ENCODE assay signal across 14 cellular contexts in genomic region chr19:49120868-49121267, GRCh38. TPM values are rescaled to one million over a fixed set of nuclear protein-coding genes. Genes with fewer than 3 reads are reported as not detected.
DNase-seq lines count a peak whose midpoint lies in the region; ATAC-seq and TF ChIP-seq lines count a peak whose summit lies in the region.
"Had no signal": no experiment of that assay in that cellular context is flagged by ENCODE, and none has a peak within 500 bp of the region (broad histone marks: within the 10 kb centered on the region; RNA-seq: fewer than 3 reads in every experiment).

No MANE protein-coding gene starts in this region.

- no peaks in the 10 kb centered on the region for H3K27me3 Mint-ChIP-seq in MCF 10A (ENCODE audit: insufficient read depth, unreplicated experiment)
- peaks cover 7% of the 10 kb centered on the region for H3K27me3 Mint-ChIP-seq in activated B cell treated with CpG ODN at 0.5 μM for 24 hours
- peaks cover 27% of the 10 kb centered on the region for H3K27me3 Mint-ChIP-seq in type B pancreatic cell

- no TSS peak for BruUV-seq in MCF 10A (replicated peaks; lab: Mats Ljungman, UMichigan)

- TF ChIP-seq POLR2A in breast epithelium (IDR thresholded peaks at IDR 0.05) (no peak), sigmoid colon (IDR thresholded peaks at IDR 0.05) (no peak), right lobe of liver (IDR thresholded peaks at IDR 0.05) (no peak)

- H3K4me3 Mint-ChIP-seq in MCF 10A (ENCODE audit: unreplicated experiment), result peak overlapping the region; percentile 83
- H3K4me3 Mint-ChIP-seq in activated B cell treated with CpG ODN at 0.5 μM for 24 hours, result peak overlapping the region; percentile 71
- H3K4me3 Mint-ChIP-seq in type B pancreatic cell, result peak overlapping the region; percentile 84

- no peak overlapping the region for H3K9ac ChIP-seq in iPS-15b (ENCODE audit: low read depth, low read length)

- H3K27ac ChIP-seq in breast epithelium (no peak overlapping the region), sigmoid colon (no peak overlapping the region), right lobe of liver (no peak overlapping the region)
- H3K27ac ChIP-seq: heart left ventricle, upper lobe of right lung had no signal

- TF ChIP-seq EP300 in sigmoid colon (IDR thresholded peaks at IDR 0.05), result no peak

- H3K36me3 ChIP-seq in breast epithelium, result no peaks in the 10 kb centered on the region
- no peaks in the 10 kb centered on the region for H3K36me3 ChIP-seq in iPS-15b (ENCODE audit: control insufficient read depth, insufficient read depth, low read length)
- no peaks in the 10 kb centered on the region for H3K36me3 ChIP-seq in sigmoid colon
- H3K36me3 ChIP-seq in right lobe of liver, result no peaks in the 10 kb centered on the region
- H3K36me3 ChIP-seq: heart left ventricle, upper lobe of right lung had no signal

- H3K4me1 Mint-ChIP-seq in MCF 10A (ENCODE audit: insufficient read depth, unreplicated experiment) (peaks cover 31% of the 10 kb centered on the region), activated B cell treated with CpG ODN at 0.5 μM for 24 hours (peaks cover 36% of the 10 kb centered on the region), type B pancreatic cell (ENCODE audit: unreplicated experiment) (peaks cover 15% of the 10 kb centered on the region)

- no peaks in the 10 kb centered on the region for H3K9me3 Mint-ChIP-seq in MCF 10A (ENCODE audit: unreplicated experiment)
- H3K9me3 Mint-ChIP-seq in activated B cell treated with CpG ODN at 0.5 μM for 24 hours, result no peaks in the 10 kb centered on the region
- no peaks in the 10 kb centered on the region for H3K9me3 Mint-ChIP-seq in type B pancreatic cell

- H3K36me3 Mint-ChIP-seq in MCF 10A (ENCODE audit: insufficient read depth, unreplicated experiment) (peaks cover 25% of the 10 kb centered on the region), activated B cell treated with CpG ODN at 0.5 μM for 24 hours (ENCODE audit: low read depth) (no peaks in the 10 kb centered on the region), type B pancreatic cell (no peaks in the 10 kb centered on the region)

- intact Hi-C loops in MCF 10A (cut with micrococcal nuclease), result no loop called here
- intact Hi-C loops in breast epithelium (cut with DNase I; ENCODE audit: low total_unique reads), result no loop called here
- intact Hi-C loops in activated B cell treated with CpG ODN at 0.5 μM for 24 hours (cut with micrococcal nuclease), result no loop called here
- intact Hi-C loops in sigmoid colon (cut with DNase I), result no loop called here
- intact Hi-C loops in right lobe of liver (cut with DNase I), result no loop called here

- TF ChIP-seq CTCF in MCF 10A (IDR thresholded peaks at IDR 0.05; ENCODE audit: unreplicated experiment), result no peak
- TF ChIP-seq CTCF in breast epithelium (IDR thresholded peaks at IDR 0.05), result no peak
- no peak for TF ChIP-seq CTCF in activated B cell treated with CpG ODN at 0.5 μM for 24 hours (IDR thresholded peaks at IDR 0.05)
- TF ChIP-seq CTCF in type B pancreatic cell (conservative IDR thresholded peaks at IDR 0.05), result no peak
- no peak for TF ChIP-seq CTCF in sigmoid colon (IDR thresholded peaks at IDR 0.05)
- TF ChIP-seq CTCF in right lobe of liver (IDR thresholded peaks at IDR 0.05), result no peak

- H3K4me1 ChIP-seq in breast epithelium (peaks cover 0 to 12% of the 10 kb centered on the region in 2 donors), iPS-15b (ENCODE audit: control insufficient read depth, insufficient read depth, low read length) (peaks cover 2% of the 10 kb centered on the region), sigmoid colon (peaks cover 0 to 31% (median 26%) of the 10 kb centered on the region in 4 donors), right lobe of liver (peaks cover 0 to 19% (median 8%) of the 10 kb centered on the region in 4 donors)

- ATAC-seq in activated B cell treated with CpG ODN at 0.5 μM for 24 hours (ENCODE audit: low read depth) (no peak), right lobe of liver (no peak)
- ATAC-seq: heart left ventricle, upper lobe of right lung had no signal

- H3K9me3 ChIP-seq in breast epithelium (no peaks in the 10 kb centered on the region), iPS-15b (ENCODE audit: control insufficient read depth, insufficient read depth, low read length) (no peaks in the 10 kb centered on the region), sigmoid colon (no peaks in the 10 kb centered on the region), right lobe of liver (no peaks in the 10 kb centered on the region)
- H3K9me3 ChIP-seq: heart left ventricle, upper lobe of right lung had no signal

- H3K4me3 ChIP-seq in breast epithelium, result no peak overlapping the region
- peak overlapping the region; percentile 58 for H3K4me3 ChIP-seq in iPS-15b (ENCODE audit: low read depth, low read length)
- no peak overlapping the region for H3K4me3 ChIP-seq in sigmoid colon
- no peak overlapping the region for H3K4me3 ChIP-seq in right lobe of liver
- H3K4me3 ChIP-seq: upper lobe of right lung had no signal

- WGBS in sigmoid colon, 2 donors, result 90 to 96% methylated on average over 2 of the region's 2 CpGs
- WGBS in right lobe of liver (ENCODE audit: insufficient coverage, low coverage, low lambda C conversion rate, missing lambda C conversion rate), result 100% methylated on average over 2 of the region's 2 CpGs

- H3K27ac Mint-ChIP-seq in MCF 10A (ENCODE audit: low read depth, unreplicated experiment), result no peak overlapping the region
- peak overlapping the region; percentile 9 for H3K27ac Mint-ChIP-seq in activated B cell treated with CpG ODN at 0.5 μM for 24 hours
- peak overlapping the region; percentile 70 for H3K27ac Mint-ChIP-seq in type B pancreatic cell

- H3K27me3 ChIP-seq in breast epithelium, result no peaks in the 10 kb centered on the region
- H3K27me3 ChIP-seq in iPS-15b (ENCODE audit: control insufficient read depth, insufficient read depth, low read length), result peaks cover 19% of the 10 kb centered on the region
- no peaks in the 10 kb centered on the region for H3K27me3 ChIP-seq in sigmoid colon
- H3K27me3 ChIP-seq in right lobe of liver, result no peaks in the 10 kb centered on the region
- H3K27me3 ChIP-seq: upper lobe of right lung had no signal

- POLR2A ChIA-PET in MCF 10A (lab: Yijun Ruan, JAX), result interaction anchor here (0.7 to 2.2 kb wide), 4 partner anchors 18 to 152 kb away, joined by 3 to 8 read pairs (median 3); no protein-coding TSS in a partner anchor
- POLR2A ChIA-PET in activated B cell treated with CpG ODN at 0.5 μM for 24 hours (lab: Charles Lee), result interaction anchor here (0.9 kb wide), 1 partner anchor 25 kb away, joined by 3 read pairs; no protein-coding TSS in a partner anchor

- CTCF ChIA-PET in MCF 10A (lab: Yijun Ruan, JAX) (interaction anchor here (0.6 to 2.6 kb wide), 7 partner anchors 14 to 161 kb away, joined by 3 to 10 read pairs (median 4); no protein-coding TSS in a partner anchor), activated B cell treated with CpG ODN at 0.5 μM for 24 hours (lab: Charles Lee) (interaction anchor here (1.5 kb wide), 1 partner anchor 23 kb away, joined by 3 read pairs; no protein-coding TSS in a partner anchor)

- DNase-seq in MCF 10A (ENCODE audit: unreplicated experiment), result no peak
- no peak for DNase-seq in breast epithelium (ENCODE audit: low spot score in 2 of 2)
- no peak for DNase-seq in activated B cell treated with CpG ODN at 0.5 μM for 24 hours
- DNase-seq in type B pancreatic cell (ENCODE audit: extremely low spot score, unreplicated experiment), result no peak
- no peak for DNase-seq in sigmoid colon
- no peak for DNase-seq in right lobe of liver
- no peak for DNase-seq in OCI-M1 (lab: John Stamatoyannopoulos, UW)
- DNase-seq: heart left ventricle; kidney glomerular epithelial cell; MV-4-11; stimulated activated CD4-positive, alpha-beta T cell treated with anti-CD3 and anti-CD28 coated beads, Interleukin-2, amount 100 ng/mL, for 24 hours; stimulated activated CD8-positive, alpha-beta memory T cell treated with anti-CD3 and anti-CD28 coated beads, Interleukin-4, amount 100 ng/mL, for 48 hours; upper lobe of right lung had no signal

RNA-seq across cellular contexts. Expression of gene PPFIA3, which starts 1.5 kb away (rescaled TPM):
- total RNA-seq in MCF 10A (2022), result 6.7 and 8.0 TPM in 2 replicates
- total RNA-seq in breast epithelium, result 1 to 10 TPM; 3.4 to 6.2 (median 3.4) TPM
- total RNA-seq in activated B cell treated with CpG ODN at 0.5 μM for 24 hours, result 1.2 and 3.6 TPM in 2 replicates
- total RNA-seq in type B pancreatic cell (ENCODE audit: low replicate concordance), result 15.2 and 17.8 TPM in 2 replicates
- total RNA-seq in sigmoid colon, result 1 to 10 TPM; 2.0 to 3.9 (median 3.1) TPM
- polyA plus RNA-seq in sigmoid colon, result 10 to 100 TPM; 18.6 to 35.3 (median 21.3) TPM
- 1 to 10 TPM; 1.8 to 6.6 (median 3.1) TPM for total RNA-seq in right lobe of liver

RNA-seq across cellular contexts. Expression of gene C19orf73, which starts 1.9 kb away (rescaled TPM):
- total RNA-seq in MCF 10A (2022), result 2.4 and 3.2 TPM in 2 replicates
- 1 to 10 TPM; 3.8 to 5.7 (median 4.6) TPM for total RNA-seq in breast epithelium
- total RNA-seq in activated B cell treated with CpG ODN at 0.5 μM for 24 hours, result 0.98 and 1.0 TPM in 2 replicates
- total RNA-seq in type B pancreatic cell (ENCODE audit: low replicate concordance), result 2.3 and 2.6 TPM in 2 replicates
- total RNA-seq in sigmoid colon, result 1 to 10 TPM in 3 of 4 donors, not detected in 1; 1.6 to 2.1 (median 1.8) TPM
- polyA plus RNA-seq in sigmoid colon, result 1 to 10 TPM; 2.4 to 5.1 (median 3.3) TPM
- total RNA-seq in right lobe of liver, result 1 to 10 TPM in 5 of 6 experiments, under 1 TPM in 1; 0.73 to 8.1 (median 1.5) TPM

RNA-seq across cellular contexts. Expression of gene LIN7B, which starts 6.7 kb away (rescaled TPM):
- total RNA-seq in MCF 10A (2022) (2.6 and 3.2 TPM in 2 replicates), breast epithelium (10 to 100 TPM in 2 of 3 donors, 1 to 10 TPM in 1; 8.5 to 17.6 (median 11.8) TPM), activated B cell treated with CpG ODN at 0.5 μM for 24 hours (3.6 and 4.4 TPM in 2 replicates), type B pancreatic cell (ENCODE audit: low replicate concordance) (10.6 TPM in 2 replicates), sigmoid colon (10 to 100 TPM; 17.4 to 28.8 (median 26.7) TPM), right lobe of liver (1 to 10 TPM; 1.5 to 4.3 (median 2.4) TPM)
- polyA plus RNA-seq in sigmoid colon, result 10 to 100 TPM in 2 of 3 donors, 1 to 10 TPM in 1; 9.9 to 12.0 (median 12.0) TPM

RNA-seq across cellular contexts. Expression of gene HRC, which starts 34.3 kb away (rescaled TPM):
- total RNA-seq in MCF 10A (2022) (not detected in 2 replicates), breast epithelium (1 to 10 TPM in 2 of 3 donors, under 1 TPM in 1; 0.88 to 2.7 (median 1.3) TPM), activated B cell treated with CpG ODN at 0.5 μM for 24 hours (not detected in 2 replicates), type B pancreatic cell (ENCODE audit: low replicate concordance) (3.2 TPM in 1 of 2 replicates, not detected in the other), sigmoid colon (1 to 10 TPM in 1 of 4 donors, under 1 TPM in 3; 0.16 to 1.1 (median 0.69) TPM), right lobe of liver (under 1 TPM in 4 of 6 experiments, not detected in 2; 0.18 to 0.68 (median 0.19) TPM)
- polyA plus RNA-seq in sigmoid colon, result 1 to 10 TPM in 2 of 3 donors, under 1 TPM in 1; 0.46 to 6.6 (median 1.7) TPM

RNA-seq across cellular contexts. Expression of gene SNRNP70, which starts 35.6 kb away (rescaled TPM):
- total RNA-seq in MCF 10A (2022), result 199 and 200 TPM in 2 replicates
- 100 to 1,000 TPM; 222 to 444 (median 316) TPM for total RNA-seq in breast epithelium
- total RNA-seq in activated B cell treated with CpG ODN at 0.5 μM for 24 hours, result 268 and 298 TPM in 2 replicates
- total RNA-seq in type B pancreatic cell (ENCODE audit: low replicate concordance), result 205 and 296 TPM in 2 replicates
- 100 to 1,000 TPM; 156 to 382 (median 237) TPM for total RNA-seq in sigmoid colon
- polyA plus RNA-seq in sigmoid colon, result 100 to 1,000 TPM in 1 of 3 donors, 10 to 100 TPM in 2; 33.8 to 227 (median 40.2) TPM
- 100 to 1,000 TPM in 5 of 6 experiments, 10 to 100 TPM in 1; 80.8 to 187 (median 123) TPM for total RNA-seq in right lobe of liver
